ENCODE assay signal across 8 cellular contexts in genomic region chr1:207890136-207890738, GRCh38. TPM values are rescaled to one million over a fixed set of nuclear protein-coding genes. Genes with fewer than 3 reads are reported as not detected.
DNase-seq lines count a peak whose midpoint lies in the region; ATAC-seq and TF ChIP-seq lines count a peak whose summit lies in the region.

No MANE protein-coding gene starts in this region.

- H3K4me3 ChIP-seq in fibroblast of pulmonary artery (replicated peaks; ENCODE audit: low read depth, low read length) (peak overlapping the region; percentile 4), trophoblast cell (ENCODE audit: low read depth, low read length) (no peak overlapping the region)

- H3K18ac ChIP-seq in trophoblast cell (ENCODE audit: low read length): no peak overlapping the region

- H3K9ac ChIP-seq in trophoblast cell (ENCODE audit: low read length): no peak overlapping the region

- H3K14ac ChIP-seq in trophoblast cell (ENCODE audit: low read length): no peak overlapping the region

- no peaks in the 10 kb centered on the region for H3K36me3 ChIP-seq in trophoblast cell (ENCODE audit: control insufficient read depth in 1 of 2, insufficient read depth in 2 of 2, low read length in 2 of 2)

- H2BK120ac ChIP-seq in trophoblast cell (ENCODE audit: insufficient read depth, low read length, poor library complexity): no peak overlapping the region

- H3K4ac ChIP-seq in trophoblast cell (ENCODE audit: low read depth, low read length): no peak overlapping the region

- no peak overlapping the region for H4K91ac ChIP-seq in trophoblast cell (ENCODE audit: low read depth, low read length)

- H2BK5ac ChIP-seq in trophoblast cell (ENCODE audit: low read depth, low read length, poor library complexity): no peak overlapping the region

- H3K27me3 ChIP-seq in trophoblast cell (ENCODE audit: insufficient read depth, low read length): no peaks in the 10 kb centered on the region

- H2AFZ ChIP-seq in trophoblast cell (ENCODE audit: insufficient read depth, low read length, poor library complexity): peak overlapping the region; percentile 3

- no peak overlapping the region for H4K8ac ChIP-seq in trophoblast cell (ENCODE audit: low read depth, low read length)

- no peaks in the 10 kb centered on the region for H3K79me1 ChIP-seq in trophoblast cell (ENCODE audit: low read length)

- H2AK5ac ChIP-seq in trophoblast cell (ENCODE audit: low read length): no peak overlapping the region

- no peak for TF ChIP-seq CTCF in fibroblast of pulmonary artery (IDR thresholded peaks at IDR 0.05; ENCODE audit: low read length, missing control alignments)
- TF ChIP-seq CTCF in GM13977 (IDR thresholded peaks at IDR 0.05; ENCODE audit: extremely low read depth, insufficient read depth, missing control alignments): no peak

- H4K12ac ChIP-seq in trophoblast cell (ENCODE audit: low read depth, low read length): no peak overlapping the region

- in situ Hi-C loops in GM13977 (cut with MboI; ENCODE audit: low pct_unique_long_range_greater_than_20kb, low sequenced_read_pairs, unreplicated experiment): no loop called here

- H3K23ac ChIP-seq in trophoblast cell (ENCODE audit: low read length): no peak overlapping the region

- peak in 8 of 14 donors; percentile 19 to 57 (median 37) for DNase-seq in C1 segment of cervical spinal cord (lab: John Stamatoyannopoulos, UW)
- peak; percentile 98 for DNase-seq in RPMI7951 (ENCODE audit: low read depth)
- peak; percentile 98 for DNase-seq in fibroblast of pulmonary artery (ENCODE audit: low read depth)
- peak in 1 of 2 donors; percentile 36 for DNase-seq in trophoblast cell
- no peak for DNase-seq in GM13977 (ENCODE audit: low spot score)
- no peak for DNase-seq in NCI-H2029 (lab: John Stamatoyannopoulos, UW)

- no peak overlapping the region for H3K27ac ChIP-seq in trophoblast cell (ENCODE audit: low read depth, low read length)

- H3K4me2 ChIP-seq in trophoblast cell (ENCODE audit: low read length): no peak overlapping the region

- no peaks in the 10 kb centered on the region for H3K79me2 ChIP-seq in trophoblast cell (ENCODE audit: control insufficient read depth, insufficient read depth, low read length, poor library complexity)

- peaks cover 0 to 6% of the 10 kb centered on the region in 2 experiments for H3K4me1 ChIP-seq in trophoblast cell (ENCODE audit: control insufficient read depth in 1 of 2, insufficient read depth in 2 of 2, low read length in 2 of 2)

- ATAC-seq in HG02981 (IDR thresholded peaks at IDR 0.05; ENCODE audit: unreplicated experiment): no peak
- no peak for ATAC-seq in GM18868 (IDR thresholded peaks at IDR 0.05; ENCODE audit: unreplicated experiment)

- no peaks in the 10 kb centered on the region for H3K9me3 ChIP-seq in trophoblast cell (ENCODE audit: insufficient read depth, low read depth, low read length)

- no peak overlapping the region for H2BK12ac ChIP-seq in trophoblast cell (ENCODE audit: low read length)

- WGBS in trophoblast cell (ENCODE audit: extremely low coverage, insufficient coverage, insufficient read length): no CpG with 5 or more reads among the region's 4 CpGs

RNA-seq across cellular contexts. Expression of gene CD34, which starts 20.7 kb away (rescaled TPM):
- 0.29 and 0.96 TPM in 2 replicates for total RNA-seq in RPMI7951 (2014; rRNA removed; shearing (Covaris generic))
- 0.03 TPM in 2 replicates for polyA plus RNA-seq in trophoblast cell (2013)

Comparison
In these comparisons a context has a peak if more than half of its experiments do, and no peak if none do; other contexts are left out.
1. DNase-seq: peak in C1 segment of cervical spinal cord (8 of 14), RPMI7951 (single experiment) and fibroblast of pulmonary artery (single experiment); none in GM13977 (single experiment) and NCI-H2029 (single experiment).